In the genomic region with DNA sequence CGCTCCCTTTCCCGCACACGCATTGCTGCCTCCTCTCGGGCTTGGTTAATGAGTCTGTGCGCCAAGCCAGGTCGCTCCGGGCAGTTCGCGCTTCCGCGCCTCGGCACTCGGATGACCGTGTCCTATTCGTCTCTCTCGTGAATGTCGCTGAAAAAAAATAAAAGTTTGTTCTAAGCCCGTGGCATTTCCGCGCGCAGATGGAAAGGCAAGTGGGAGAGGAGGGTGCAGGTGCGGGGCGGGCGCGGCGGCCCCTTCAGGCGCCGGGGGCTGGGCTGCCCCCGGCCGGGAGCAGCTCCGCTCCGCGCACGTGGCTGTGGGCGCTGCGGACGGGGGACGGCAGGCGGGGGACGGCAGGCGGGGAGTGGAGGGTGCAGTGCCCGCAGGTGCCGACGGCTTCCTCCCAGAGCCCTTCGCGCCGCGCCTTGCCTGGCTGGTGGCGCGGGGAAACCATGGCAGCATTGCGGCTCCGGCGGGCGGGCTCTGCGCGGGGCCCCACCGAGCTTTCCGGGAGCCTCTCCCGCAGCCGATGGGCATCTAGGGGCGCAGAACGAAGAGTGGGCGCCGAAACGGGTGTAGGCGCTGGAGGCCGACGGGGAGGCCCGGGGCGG, we compare ENCODE assay signal across 8 cellular contexts.
A peak's percentile ranks its signal among the peaks of the same experiment; 100 is the strongest.
DNase-seq lines count a peak whose midpoint lies in the region; ATAC-seq and TF ChIP-seq lines count a peak whose summit lies in the region.

No MANE protein-coding gene starts in this region.

- H3K9me3 ChIP-seq in Panc1 (ENCODE audit: control insufficient read depth, insufficient read depth, low read depth, low read length), result no peaks in the 10 kb centered on the region
- peaks cover 0 to 3% of the 10 kb centered on the region in 2 donors for H3K9me3 ChIP-seq in esophagus (ENCODE audit: control insufficient read depth in 2 of 2, insufficient read depth in 1 of 2, low read depth in 1 of 2, low read length in 1 of 2)
- no peaks in the 10 kb centered on the region for H3K9me3 ChIP-seq in osteoblast (ENCODE audit: low read depth, low read length)

- CTCF ChIA-PET in activated naive CD4-positive, alpha-beta T cell treated with anti-CD3 and anti-CD28 coated beads for 36 hours (lab: Charles Lee), result no interaction called here
- CTCF ChIA-PET in Panc1 (lab: Charles Lee), result no interaction called here

- H3K27me3 Mint-ChIP-seq in activated naive CD4-positive, alpha-beta T cell treated with anti-CD3 and anti-CD28 coated beads for 36 hours (ENCODE audit: low read depth), result peaks cover 57% of the 10 kb centered on the region

- no peaks in the 10 kb centered on the region for H3K36me3 Mint-ChIP-seq in activated naive CD4-positive, alpha-beta T cell treated with anti-CD3 and anti-CD28 coated beads for 36 hours (ENCODE audit: low read depth)

- DNase-seq in activated naive CD4-positive, alpha-beta T cell treated with anti-CD3 and anti-CD28 coated beads for 36 hours, result peak; percentile 21
- no peak for DNase-seq in activated naive CD4-positive, alpha-beta T cell treated with anti-CD3 and anti-CD28 coated beads, Interleukin-2, amount 50 U/mL, for 16 hours
- DNase-seq in Panc1 (ENCODE audit: low read depth, low spot score) (no peak), osteoblast (ENCODE audit: insufficient read length, low spot score, missing footprints) (peak; percentile 92), hippocampal formation (lab: John Stamatoyannopoulos, UW) (no peak), islet precursor cell (no peak)

- peak overlapping the region; percentile 42 to 50 for H3K4me3 ChIP-seq in Panc1 (ENCODE audit: low read depth in 2 of 2, low read length in 2 of 2)
- peak overlapping the region; percentile 42 to 51 for H3K4me3 ChIP-seq in esophagus (ENCODE audit: low read depth in 1 of 2, low read length in 2 of 2)
- peak overlapping the region; percentile 78 for H3K4me3 ChIP-seq in osteoblast (ENCODE audit: insufficient read depth, low read length)

- in situ Hi-C loops in Panc1 (cut with HindIII; ENCODE audit: low pct_unique_long_range_greater_than_20kb, low sequenced_read_pairs), result no loop called here

- H3K27me3 ChIP-seq in Panc1 (ENCODE audit: control insufficient read depth, insufficient read depth, low read length) (peaks cover 36% of the 10 kb centered on the region), esophagus (ENCODE audit: control insufficient read depth in 1 of 2, insufficient read depth in 2 of 2, low read length in 2 of 2) (peaks cover 6 to 7% of the 10 kb centered on the region in 2 donors), osteoblast (ENCODE audit: insufficient read depth, low read length) (no peaks in the 10 kb centered on the region)

- peaks cover 10% of the 10 kb centered on the region for H3K4me1 Mint-ChIP-seq in activated naive CD4-positive, alpha-beta T cell treated with anti-CD3 and anti-CD28 coated beads for 36 hours (ENCODE audit: low read depth)

- WGBS in esophagus, 2 donors, result 1 to 2% methylated on average over 66 to 70 of the region's 70 CpGs

- ATAC-seq in Panc1 (peak; percentile 53), HG03432 (IDR thresholded peaks at IDR 0.05; ENCODE audit: unreplicated experiment) (no peak)

- H3K4me3 Mint-ChIP-seq in activated naive CD4-positive, alpha-beta T cell treated with anti-CD3 and anti-CD28 coated beads for 36 hours, result peak overlapping the region; percentile 63

- BruUV-seq in Panc1 (replicated peaks; lab: Mats Ljungman, UMichigan), result no TSS peak

- H4K20me1 ChIP-seq in osteoblast (ENCODE audit: insufficient read depth, low read length), result no peaks in the 10 kb centered on the region

- H3K4me1 ChIP-seq in Panc1 (ENCODE audit: control insufficient read depth, insufficient read depth, low read length) (0 out of 2 replicates have a peak, but pooled peaks cover 2% of the 10 kb centered on the region), esophagus (ENCODE audit: control insufficient read depth in 2 of 2, insufficient read depth in 2 of 2, low read length in 1 of 2) (peaks cover 3 to 11% of the 10 kb centered on the region in 2 donors), osteoblast (ENCODE audit: insufficient read depth, low read length) (peaks cover 42% of the 10 kb centered on the region)

- no peak overlapping the region for H3K27ac Mint-ChIP-seq in activated naive CD4-positive, alpha-beta T cell treated with anti-CD3 and anti-CD28 coated beads for 36 hours

- H3K4me2 ChIP-seq in osteoblast (ENCODE audit: insufficient read depth, low read length), result peak overlapping the region; percentile 87

- H2AFZ ChIP-seq in osteoblast (ENCODE audit: low read length), result peak overlapping the region; percentile 76

- H3K79me2 ChIP-seq in osteoblast (ENCODE audit: insufficient read depth, low read length), result peaks cover 27% of the 10 kb centered on the region

- H3K36me3 ChIP-seq in Panc1 (ENCODE audit: control insufficient read depth, insufficient read depth, low read length) (no peaks in the 10 kb centered on the region), esophagus (ENCODE audit: control insufficient read depth in 2 of 2, insufficient read depth in 2 of 2, low read length in 1 of 2) (no peaks in the 10 kb centered on the region), osteoblast (ENCODE audit: insufficient read depth, low read length) (no peaks in the 10 kb centered on the region)

- intact Hi-C loops in activated naive CD4-positive, alpha-beta T cell treated with anti-CD3 and anti-CD28 coated beads for 36 hours (cut with micrococcal nuclease), result loop anchor here (1.0 to 10.0 kb wide), 3 partner anchors 165 to 446 kb away; partner anchors contain the start of gene SRBD1
- intact Hi-C loops in Panc1 (cut with micrococcal nuclease; ENCODE audit: unreplicated experiment), result no loop called here

- TF ChIP-seq CTCF in Panc1 (IDR thresholded peaks at IDR 0.05), result no peak
- TF ChIP-seq CTCF in osteoblast (IDR thresholded peaks at IDR 0.05; ENCODE audit: extremely low read depth, low read depth, low read length), result no peak

- POLR2A ChIA-PET in Panc1 (lab: Charles Lee), result no interaction called here

- H3K9me3 Mint-ChIP-seq in activated naive CD4-positive, alpha-beta T cell treated with anti-CD3 and anti-CD28 coated beads for 36 hours, result no peaks in the 10 kb centered on the region

- H3K27ac ChIP-seq in Panc1 (ENCODE audit: low read length) (no peak overlapping the region), esophagus (ENCODE audit: low read depth in 2 of 2, low read length in 1 of 2) (no peak overlapping the region), osteoblast (ENCODE audit: low read depth, low read length) (peak overlapping the region; percentile 58)

Comparison
In these comparisons a context has a peak if more than half of its experiments do, and no peak if none do; other contexts are left out.
1. DNase-seq: peak in activated naive CD4-positive, alpha-beta T cell treated with anti-CD3 and anti-CD28 coated beads for 36 hours (single experiment) and osteoblast (single experiment); none in activated naive CD4-positive, alpha-beta T cell treated with anti-CD3 and anti-CD28 coated beads, Interleukin-2, amount 50 U/mL, for 16 hours (single experiment), Panc1 (single experiment), hippocampal formation (0 of 2) and islet precursor cell (single experiment).
2. Peak in every context shown above with its lines, with median percentiles within 50 percentile points of each other: H3K4me3 ChIP-seq.